In the genomic region with DNA sequence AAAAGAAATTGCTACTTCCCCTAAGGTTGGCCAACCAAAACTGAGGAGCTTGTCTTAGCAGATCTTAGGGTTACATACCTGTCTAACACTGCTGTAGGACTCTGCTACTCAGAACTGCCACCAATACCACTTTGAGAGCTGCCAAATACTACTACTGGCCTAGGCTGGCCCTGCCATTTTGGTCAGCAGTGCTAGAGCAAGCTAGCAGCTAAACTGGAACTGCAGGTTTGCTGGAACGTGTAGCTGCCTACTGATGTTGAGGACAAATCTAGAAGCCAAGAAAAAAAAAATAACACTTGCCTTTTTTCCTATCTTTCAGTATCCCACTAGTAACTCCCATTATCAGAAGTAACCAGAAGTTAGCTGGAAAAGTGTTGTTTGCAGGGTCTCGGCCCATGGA, we compare ENCODE assay signal across 20 cellular contexts.
DNase-seq lines count a peak whose midpoint lies in the region; ATAC-seq, FAIRE-seq and TF ChIP-seq lines count a peak whose summit lies in the region.
"Had no signal": no experiment of that assay in that cellular context is flagged by ENCODE, and none has a peak within 500 bp of the region (broad histone marks: within the 10 kb centered on the region; RNA-seq: fewer than 3 reads in every experiment).

No MANE protein-coding gene starts in this region.

- intact Hi-C loops in stomach (cut with DNase I; ENCODE audit: low total_unique reads), result no loop called here

- WGBS in stomach, 5 donors, result 46 to 72% (median 56%) methylated on average over 2 of the region's 2 CpGs

- TF ChIP-seq CTCF in bronchial epithelial cell (IDR thresholded peaks at IDR 0.05; ENCODE audit: insufficient read depth, low read length, severe bottlenecking) (no peak), stomach (IDR thresholded peaks at IDR 0.05) (no peak)

- H3K4me1 ChIP-seq in stomach, result peaks cover 4 to 35% (median 21%) of the 10 kb centered on the region in 4 donors
- H3K4me1 ChIP-seq: A549; BE2C; BLaER1 treated with 17β-estradiol and CSF1 and Interleukin-3, amounts not matched to agents 10 nM and 100 nM had no signal

- no peaks in the 10 kb centered on the region for H3K9me3 ChIP-seq in stomach
- H3K9me3 ChIP-seq: BE2C; BLaER1 treated with 17β-estradiol and CSF1 and Interleukin-3, amounts not matched to agents 10 nM and 100 nM had no signal

- no peak overlapping the region for H3K27ac ChIP-seq in stomach
- H3K27ac ChIP-seq: A549; BLaER1 treated with 17β-estradiol and CSF1 and Interleukin-3, amounts not matched to agents 10 nM and 100 nM had no signal

- FAIRE-seq in bronchial epithelial cell (lab: Jason Lieb, UNC), result no peak
- FAIRE-seq: A549, GM12878 had no signal

- no peaks in the 10 kb centered on the region for H3K36me3 ChIP-seq in bronchial epithelial cell (ENCODE audit: control insufficient read depth, insufficient read depth, low read length)
- H3K36me3 ChIP-seq in stomach, result no peaks in the 10 kb centered on the region
- H3K36me3 ChIP-seq: BE2C; BLaER1 treated with 17β-estradiol and CSF1 and Interleukin-3, amounts not matched to agents 10 nM and 100 nM had no signal

- TF ChIP-seq EP300 in stomach (IDR thresholded peaks at IDR 0.05), result no peak

- TF ChIP-seq POLR2A in stomach (IDR thresholded peaks at IDR 0.05), result no peak

- H3K4me3 ChIP-seq in bronchial epithelial cell (ENCODE audit: low read depth, low read length) (no peak overlapping the region), stomach (no peak overlapping the region)
- H3K4me3 ChIP-seq: A549; BLaER1 treated with 17β-estradiol and CSF1 and Interleukin-3, amounts not matched to agents 10 nM and 100 nM; GM12878 had no signal

- DNase-seq in ELF-1 (ENCODE audit: low read depth, low spot score) (peak; percentile 7), bronchial epithelial cell (ENCODE audit: low read depth) (peak; percentile 21), islet precursor cell (peak; percentile 57), stomach (peak; percentile 53)
- DNase-seq: ACHN; AML-193; BE2C; CD4-positive, alpha-beta T cell; COR-L47; DMS153; DND-41; GDM1; GOT3; HCEC 1CT had no signal

- H3K27me3 ChIP-seq in bronchial epithelial cell (ENCODE audit: control insufficient read depth, insufficient read depth, low read length), result no peaks in the 10 kb centered on the region
- H3K27me3 ChIP-seq in stomach, result no peaks in the 10 kb centered on the region
- H3K27me3 ChIP-seq: BE2C; BLaER1 treated with 17β-estradiol and CSF1 and Interleukin-3, amounts not matched to agents 10 nM and 100 nM had no signal

- no peak for ATAC-seq in HG03095 (IDR thresholded peaks at IDR 0.05; ENCODE audit: unreplicated experiment)
- ATAC-seq in GM18867 (IDR thresholded peaks at IDR 0.05; ENCODE audit: unreplicated experiment), result no peak
- no peak for ATAC-seq in GM21423 (IDR thresholded peaks at IDR 0.05; ENCODE audit: unreplicated experiment)
- ATAC-seq: A549 had no signal

Comparison
In these comparisons a context has a peak if more than half of its experiments do, and no peak if none do; other contexts are left out.
1. DNase-seq: peak in every context shown above with its lines; median percentile 57 in islet precursor cell; 53 in stomach; 21 in bronchial epithelial cell; 7 in ELF-1.